ENCODE assay signal across 23 cellular contexts in the genomic region with DNA sequence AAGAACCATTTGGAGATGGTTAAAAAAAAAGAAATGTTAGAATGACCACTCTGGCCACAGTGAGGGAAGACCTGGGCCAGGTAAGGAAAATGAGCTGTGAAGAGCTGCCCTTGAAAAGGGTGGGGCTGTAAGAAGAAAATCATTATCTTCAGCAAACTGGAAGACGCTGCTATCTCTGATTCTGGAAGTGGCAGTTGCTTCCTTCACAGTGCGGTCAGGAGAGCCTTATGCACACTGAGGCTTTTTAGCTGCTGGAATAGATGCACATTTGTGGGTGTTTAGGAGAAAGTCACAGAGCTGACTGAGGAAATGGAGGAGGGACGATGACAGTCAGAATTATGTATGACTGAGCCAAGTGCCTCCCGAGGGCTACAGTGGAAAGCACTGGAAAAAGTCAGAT.
DNase-seq lines count a peak whose midpoint lies in the region; ATAC-seq, FAIRE-seq and TF ChIP-seq lines count a peak whose summit lies in the region.
"Had no signal": no experiment of that assay in that cellular context is flagged by ENCODE, and none has a peak within 500 bp of the region (broad histone marks: within the 10 kb centered on the region; RNA-seq: fewer than 3 reads in every experiment).

No MANE protein-coding gene starts in this region.

- H3F3A ChIP-seq in PC-3 (ENCODE audit: low read length, unreplicated experiment), result no peaks in the 10 kb centered on the region

- no peaks in the 10 kb centered on the region for H3K79me2 ChIP-seq in PC-3 (ENCODE audit: low read length)

- POLR2A ChIA-PET in PC-3 (lab: Charles Lee; ENCODE audit: unreplicated experiment), result no interaction called here

- DNase-seq in OCI-M1 (lab: John Stamatoyannopoulos, UW) (peak; percentile 63), PC-3 (no peak), urothelium cell line (ENCODE audit: low spot score) (no peak), NCI-H2029 (lab: John Stamatoyannopoulos, UW) (no peak)
- DNase-seq: DMS153; DND-41; KBM-7; MV-4-11; NCI-H1105 treated with DMSO at 0.1 percent for 48 hours; NCI-H146; NCI-H1930; NCI-H446 treated with DMSO at 0.1 percent for 48 hours; NCI-H526; NCI-H82; NK-92 treated with Interleukin-12 subunit alpha and Interleukin-12 subunit beta, amount 100 ng/mL, for 24 hours; RPMI8226; SHP77 had no signal

- no TSS peak for BruUV-seq in PC-3 (replicated peaks; lab: Mats Ljungman, UMichigan)

- no peaks in the 10 kb centered on the region for H3K9me2 ChIP-seq in PC-3 (replicated peaks; ENCODE audit: low read length)

- no peak for TF ChIP-seq CTCF in PC-3 (conservative IDR thresholded peaks at IDR 0.05; ENCODE audit: low read depth, low read length)

- no peaks in the 10 kb centered on the region for H3K36me3 ChIP-seq in PC-3 (ENCODE audit: low read depth, low read length)
- H3K36me3 ChIP-seq: BE2C had no signal

- H3K27ac ChIP-seq in angular gyrus (ENCODE audit: low read depth, low read length), result peak overlapping the region; percentile 87
- H3K27ac ChIP-seq in layer of hippocampus (ENCODE audit: low read depth, low read length), result peak overlapping the region; percentile 50
- no peak overlapping the region for H3K27ac ChIP-seq in PC-3 (ENCODE audit: low read length)

- no peaks in the 10 kb centered on the region for H3K27me3 ChIP-seq in layer of hippocampus (ENCODE audit: control insufficient read depth, insufficient read depth, low read length)
- no peaks in the 10 kb centered on the region for H3K27me3 ChIP-seq in PC-3 (ENCODE audit: low read length)
- H3K27me3 ChIP-seq: BE2C had no signal

- intact Hi-C loops in PC-3 (cut with micrococcal nuclease), result no loop called here

- CTCF ChIA-PET in PC-3 (lab: Charles Lee), result no interaction called here

- ATAC-seq in PC-3 (no peak), GM21515 (IDR thresholded peaks at IDR 0.05; ENCODE audit: unreplicated experiment) (no peak)

- H3K4me3 ChIP-seq in PC-3 (ENCODE audit: low read length), result no peak overlapping the region

- peaks cover 16% of the 10 kb centered on the region for H3K4me1 ChIP-seq in PC-3 (ENCODE audit: insufficient read depth, low read length)

- no peaks in the 10 kb centered on the region for H4K20me1 ChIP-seq in PC-3 (ENCODE audit: low read length)

- H3K9me3 ChIP-seq in PC-3 (ENCODE audit: low read length), result no peaks in the 10 kb centered on the region
- H3K9me3 ChIP-seq: BE2C had no signal

- H3K4me2 ChIP-seq in PC-3 (ENCODE audit: low read length), result no peak overlapping the region

- no peak for FAIRE-seq in urothelium cell line (lab: Jason Lieb, UNC)
- FAIRE-seq: GM19239, H54 had no signal

- no peak overlapping the region for H3K9ac ChIP-seq in PC-3 (ENCODE audit: low read length)

- no peak overlapping the region for H2AFZ ChIP-seq in PC-3 (ENCODE audit: low read length)
